17 cellular contexts compared by ENCODE assay signal in the genomic region with DNA sequence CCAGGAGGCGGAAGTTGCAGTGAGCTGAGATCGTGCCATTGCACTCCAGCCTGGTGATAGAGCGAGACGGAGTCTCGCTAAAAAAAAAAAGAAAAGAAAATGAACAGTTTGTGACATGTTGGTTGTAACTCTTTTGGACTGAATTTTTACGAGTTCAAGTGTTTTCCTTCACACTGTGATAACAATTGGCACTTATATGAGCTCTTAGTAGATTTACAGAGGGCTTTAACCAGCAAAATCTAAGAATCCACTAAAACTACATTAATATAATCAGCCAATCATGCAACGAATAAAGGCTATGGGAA.
"Had no signal": no experiment of that assay in that cellular context is flagged by ENCODE, and none has a peak within 500 bp of the region (broad histone marks: within the 10 kb centered on the region; RNA-seq: fewer than 3 reads in every experiment).

No MANE protein-coding gene starts in this region.

- H3K9me3 ChIP-seq: gastrocnemius medialis, heart right ventricle, ovary, stomach had no signal

- H3K27ac ChIP-seq: coronary artery, gastrocnemius medialis, heart right ventricle, ovary, stomach had no signal

- H3K9me3 Mint-ChIP-seq: activated naive CD8-positive, alpha-beta T cell treated with anti-CD3 and anti-CD28 coated beads, Interleukin-2, amount 50 U/mL, for 24 hours; stimulated activated effector memory CD8-positive, alpha-beta T cell treated with anti-CD3 and anti-CD28 coated beads, Interleukin-12 subunit alpha, Interleukin-12 subunit beta, amount 100 ng/mL, for 72 hours had no signal

- DNase-seq: activated CD4-positive, alpha-beta T cell treated with anti-CD3 and anti-CD28 coated beads, Interleukin-2, amount 50 U/mL, for 1 hour; activated CD8-positive, alpha-beta memory T cell treated with anti-CD3 and anti-CD28 coated beads, Interleukin-2, amount 50 U/mL, for 4 hours; activated naive CD8-positive, alpha-beta T cell treated with anti-CD3 and anti-CD28 coated beads, Interleukin-2, amount 50 U/mL, for 24 hours; aorta; erythroblast; gastrocnemius medialis; heart right ventricle; kidney glomerular epithelial cell; left ventricle myocardium superior; ovary; stimulated activated CD4-positive, alpha-beta T cell treated with anti-CD3 and anti-CD28 coated beads, Interleukin-4, amount 100 ng/mL, for 24 hours; stomach; T-helper 1 cell had no signal

- H3K27ac Mint-ChIP-seq: activated naive CD8-positive, alpha-beta T cell treated with anti-CD3 and anti-CD28 coated beads, Interleukin-2, amount 50 U/mL, for 24 hours; stimulated activated effector memory CD8-positive, alpha-beta T cell treated with anti-CD3 and anti-CD28 coated beads, Interleukin-12 subunit alpha, Interleukin-12 subunit beta, amount 100 ng/mL, for 72 hours had no signal

- FAIRE-seq: endometrium had no signal

- H3K4me3 ChIP-seq: coronary artery, gastrocnemius medialis, heart right ventricle, ovary, stomach had no signal

- H3K36me3 ChIP-seq: ovary had no signal

- H3K27me3 ChIP-seq: gastrocnemius medialis, ovary, stomach had no signal

- H3K4me3 Mint-ChIP-seq: stimulated activated effector memory CD8-positive, alpha-beta T cell treated with anti-CD3 and anti-CD28 coated beads, Interleukin-12 subunit alpha, Interleukin-12 subunit beta, amount 100 ng/mL, for 72 hours had no signal

- ATAC-seq: activated naive CD8-positive, alpha-beta T cell treated with anti-CD3 and anti-CD28 coated beads, Interleukin-2, amount 50 U/mL, for 24 hours; gastrocnemius medialis; heart right ventricle; left ventricle myocardium superior; sciatic nerve; stimulated activated effector memory CD8-positive, alpha-beta T cell treated with anti-CD3 and anti-CD28 coated beads, Interleukin-12 subunit alpha, Interleukin-12 subunit beta, amount 100 ng/mL, for 72 hours had no signal
